Comparison of ENCODE assay signal across 12 cellular contexts in the genomic region with DNA sequence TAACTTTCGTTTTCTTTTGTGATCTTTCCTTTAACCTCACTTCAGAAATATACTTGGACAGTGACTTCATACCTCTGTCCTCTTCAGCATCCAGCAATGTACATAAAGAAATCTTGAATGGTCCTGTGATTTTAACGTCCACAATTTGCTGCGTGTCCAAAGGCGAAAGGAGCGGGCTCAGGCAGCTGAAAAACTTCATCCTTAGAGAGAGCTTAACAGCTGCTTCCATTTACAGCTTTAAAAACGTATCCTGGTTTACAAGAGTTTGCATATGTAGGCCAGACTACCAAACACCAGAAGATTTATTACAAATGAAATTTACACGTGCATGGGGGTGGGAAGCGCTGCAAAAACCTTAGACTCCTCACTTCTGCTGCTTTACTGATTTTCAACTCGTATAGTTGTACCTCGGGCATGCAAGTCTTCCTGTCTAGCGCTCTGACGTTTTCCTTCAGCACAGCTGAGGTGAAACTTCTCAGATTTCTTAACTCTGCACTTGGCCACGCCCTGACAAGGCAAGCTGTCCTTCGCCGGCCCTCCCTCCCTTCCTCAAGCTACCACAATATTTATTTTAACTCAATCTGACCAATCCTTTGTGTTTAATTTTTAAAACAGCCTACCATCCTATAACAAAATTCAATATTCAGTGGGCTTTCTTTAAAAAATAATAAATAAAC.
DNase-seq lines count a peak whose midpoint lies in the region; ATAC-seq, FAIRE-seq and TF ChIP-seq lines count a peak whose summit lies in the region.
"Had no signal": no experiment of that assay in that cellular context is flagged by ENCODE, and none has a peak within 500 bp of the region (broad histone marks: within the 10 kb centered on the region; RNA-seq: fewer than 3 reads in every experiment).

No MANE protein-coding gene starts in this region.

- peak; percentile 0 for DNase-seq in AG20443 (ENCODE audit: low spot score)
- DNase-seq in NCI-H69 (lab: John Stamatoyannopoulos, UW), result peak; percentile 49
- DNase-seq in H1 (ENCODE audit: low read depth in 1 of 2, low spot score in 2 of 2), result peak in 1 of 2 experiments; percentile 39
- no peak for DNase-seq in activated naive CD4-positive, alpha-beta T cell treated with anti-CD3 and anti-CD28 coated beads, Interleukin-2, amount 50 U/mL, for 72 hours (ENCODE audit: low spot score in 2 of 2)
- no peak for DNase-seq in activated naive CD4-positive, alpha-beta T cell treated with anti-CD3 and anti-CD28 coated beads for 36 hours
- no peak for DNase-seq in colonic mucosa
- DNase-seq: activated naive CD4-positive, alpha-beta T cell treated with anti-CD3 and anti-CD28 coated beads, Interleukin-2, amount 10 ng/mL, durations not matched to agents 7 days and 5 days; CD8-positive, alpha-beta memory T cell; NCI-H510A treated with DMSO at 0.1 percent for 48 hours had no signal

- ATAC-seq in activated naive CD4-positive, alpha-beta T cell treated with anti-CD3 and anti-CD28 coated beads, Interleukin-2, amount 50 U/mL, for 72 hours, result no peak
- ATAC-seq in GM18511 (IDR thresholded peaks at IDR 0.05; ENCODE audit: unreplicated experiment), result no peak
- ATAC-seq: natural killer cell treated with Interleukin-12 subunit alpha and Interleukin-12 subunit beta and Interleukin-15 and Interleukin-18, amount 100 ng/mL, for 72 hours had no signal

- no peak for TF ChIP-seq CTCF in H1 (IDR thresholded peaks at IDR 0.05; ENCODE audit: control extremely low read depth in 1 of 3, insufficient read depth in 1 of 3, low read depth in 1 of 3, low read length in 3 of 3)
- no peak for TF ChIP-seq CTCF in nephron (IDR thresholded peaks at IDR 0.05; ENCODE audit: unreplicated experiment in 3 of 3)
- no peak for TF ChIP-seq CTCF in colonic mucosa (IDR thresholded peaks at IDR 0.05)

- H3K4me3 Mint-ChIP-seq in nephron, result peak overlapping the region; percentile 83 to 90 (median 89)
- no peak overlapping the region for H3K4me3 Mint-ChIP-seq in activated naive CD4-positive, alpha-beta T cell treated with anti-CD3 and anti-CD28 coated beads for 36 hours
- H3K4me3 Mint-ChIP-seq: activated naive CD4-positive, alpha-beta T cell treated with anti-CD3 and anti-CD28 coated beads, Interleukin-2, amount 10 ng/mL, durations not matched to agents 7 days and 5 days; natural killer cell treated with Interleukin-12 subunit alpha and Interleukin-12 subunit beta and Interleukin-15 and Interleukin-18, amount 100 ng/mL, for 72 hours had no signal

- peak overlapping the region; percentile 57 to 78 (median 61) for H3K27ac Mint-ChIP-seq in nephron
- H3K27ac Mint-ChIP-seq in activated naive CD4-positive, alpha-beta T cell treated with anti-CD3 and anti-CD28 coated beads, Interleukin-2, amount 50 U/mL, for 72 hours, result no peak overlapping the region
- H3K27ac Mint-ChIP-seq in activated naive CD4-positive, alpha-beta T cell treated with anti-CD3 and anti-CD28 coated beads for 36 hours, result no peak overlapping the region
- H3K27ac Mint-ChIP-seq: activated naive CD4-positive, alpha-beta T cell treated with anti-CD3 and anti-CD28 coated beads, Interleukin-2, amount 10 ng/mL, durations not matched to agents 7 days and 5 days; CD8-positive, alpha-beta memory T cell; natural killer cell treated with Interleukin-12 subunit alpha and Interleukin-12 subunit beta and Interleukin-15 and Interleukin-18, amount 100 ng/mL, for 72 hours had no signal

- H3K4me1 Mint-ChIP-seq in nephron, result peaks cover 17% of the 10 kb centered on the region
- no peaks in the 10 kb centered on the region for H3K4me1 Mint-ChIP-seq in activated naive CD4-positive, alpha-beta T cell treated with anti-CD3 and anti-CD28 coated beads for 36 hours (ENCODE audit: low read depth)
- H3K4me1 Mint-ChIP-seq: activated naive CD4-positive, alpha-beta T cell treated with anti-CD3 and anti-CD28 coated beads, Interleukin-2, amount 10 ng/mL, durations not matched to agents 7 days and 5 days; CD8-positive, alpha-beta memory T cell had no signal

- H3K4me1 ChIP-seq in H1 (replicated peaks in 1 of 4; ENCODE audit: control insufficient read depth in 3 of 4, insufficient read depth in 4 of 4, low read length in 3 of 4) (no peaks in the 10 kb centered on the region), colonic mucosa (no peaks in the 10 kb centered on the region)

- CTCF ChIA-PET in H1 (lab: Charles Lee; ENCODE audit: partially characterized antibody), result interaction anchor here (1.0 kb wide), 1 partner anchor 16 kb away, joined by 3 read pairs; no protein-coding TSS in a partner anchor
- CTCF ChIA-PET in activated naive CD4-positive, alpha-beta T cell treated with anti-CD3 and anti-CD28 coated beads for 36 hours (lab: Charles Lee), result no interaction called here

- H3K9ac ChIP-seq in H1 (replicated peaks in 1 of 4; ENCODE audit: extremely low read depth in 1 of 4, low read depth in 3 of 4, low read length in 3 of 4) (no peak overlapping the region), colonic mucosa (ENCODE audit: low read depth in 2 of 2, low read length in 2 of 2) (no peak overlapping the region)

- no peak overlapping the region for H3K18ac ChIP-seq in H1 (ENCODE audit: extremely low read depth, low read length)

- intact Hi-C loops in activated naive CD4-positive, alpha-beta T cell treated with anti-CD3 and anti-CD28 coated beads for 36 hours (cut with micrococcal nuclease), result no loop called here
- intact Hi-C loops in colonic mucosa (cut with DNase I), result no loop called here

- POLR2A ChIA-PET in H1 (lab: Charles Lee; ENCODE audit: partially characterized antibody), result no interaction called here

- H4K20me1 ChIP-seq in H1 (replicated peaks in 1 of 2; ENCODE audit: control insufficient read depth in 1 of 2, insufficient read depth in 2 of 2, low read length in 2 of 2), result no peaks in the 10 kb centered on the region

- H2AFZ ChIP-seq in H1 (ENCODE audit: low read length), result no peak overlapping the region; the same call in 1 of the 2 replicates

- H3K56ac ChIP-seq in H1 (replicated peaks; ENCODE audit: insufficient read length, low read depth, low read length), result no peak overlapping the region

- no peak overlapping the region for H2AK5ac ChIP-seq in H1 (ENCODE audit: low read depth, low read length)

- H3K4me3 ChIP-seq in H1 (ENCODE audit: extremely low read depth in 1 of 4, insufficient read depth in 2 of 4, low read depth in 3 of 4, low read length in 4 of 4) (peak overlapping the region; percentile 47 to 69 (median 56); a peak in 7 of 8 replicates), colonic mucosa (no peak overlapping the region)

- H2BK12ac ChIP-seq in H1 (ENCODE audit: low read depth, low read length), result no peak overlapping the region

- no peak overlapping the region for H3K4ac ChIP-seq in H1 (replicated peaks; ENCODE audit: insufficient read length, low read depth, low read length)

- no peaks in the 10 kb centered on the region for H3K9me3 Mint-ChIP-seq in nephron
- H3K9me3 Mint-ChIP-seq in activated naive CD4-positive, alpha-beta T cell treated with anti-CD3 and anti-CD28 coated beads, Interleukin-2, amount 50 U/mL, for 72 hours, result no peaks in the 10 kb centered on the region
- no peaks in the 10 kb centered on the region for H3K9me3 Mint-ChIP-seq in activated naive CD4-positive, alpha-beta T cell treated with anti-CD3 and anti-CD28 coated beads for 36 hours
- H3K9me3 Mint-ChIP-seq: activated naive CD4-positive, alpha-beta T cell treated with anti-CD3 and anti-CD28 coated beads, Interleukin-2, amount 10 ng/mL, durations not matched to agents 7 days and 5 days; natural killer cell treated with Interleukin-12 subunit alpha and Interleukin-12 subunit beta and Interleukin-15 and Interleukin-18, amount 100 ng/mL, for 72 hours had no signal

- H4K91ac ChIP-seq in H1 (replicated peaks; ENCODE audit: insufficient read length, low read length), result no peak overlapping the region

- no peaks in the 10 kb centered on the region for H3K36me3 ChIP-seq in H1 (ENCODE audit: control insufficient read depth in 2 of 4, insufficient read depth in 4 of 4, low read length in 3 of 4)
- H3K36me3 ChIP-seq in colonic mucosa, result no peaks in the 10 kb centered on the region

- peak overlapping the region; percentile 82 for H3K4me2 ChIP-seq in H1 (ENCODE audit: insufficient read depth in 1 of 2, low read depth in 2 of 2, low read length in 2 of 2)

- H2BK120ac ChIP-seq in H1 (replicated peaks; ENCODE audit: low read depth, low read length), result no peak overlapping the region

- no peak overlapping the region for H3K23ac ChIP-seq in H1 (ENCODE audit: insufficient read length)

- no peak overlapping the region for H4K5ac ChIP-seq in H1 (ENCODE audit: insufficient read length, low read depth, low read length)

- H4K8ac ChIP-seq in H1 (ENCODE audit: extremely low read depth, insufficient read depth, low read length), result no peak overlapping the region

- no peak overlapping the region for H2BK5ac ChIP-seq in H1 (ENCODE audit: low read depth, low read length)

- H3K79me2 ChIP-seq in H1 (ENCODE audit: control insufficient read depth in 1 of 2, insufficient read depth in 2 of 2, low read length in 2 of 2), result no peaks in the 10 kb centered on the region

- no peak overlapping the region for H3K14ac ChIP-seq in H1 (ENCODE audit: insufficient read length)

- H2BK20ac ChIP-seq in H1 (ENCODE audit: low read length), result no peak overlapping the region

- no peak overlapping the region for H3K27ac ChIP-seq in H1 (ENCODE audit: low read depth, low read length)
- no peak overlapping the region for H3K27ac ChIP-seq in colonic mucosa

- H2BK15ac ChIP-seq in H1 (ENCODE audit: low read length), result no peak overlapping the region

- H3K23me2 ChIP-seq in H1 (ENCODE audit: low read depth, low read length), result peaks cover 4% of the 10 kb centered on the region; the same call in 1 of the 2 replicates

- 10% methylated on average over 15 of the region's 15 CpGs; no CpG with 5 or more reads in 1 of the 2 experiments for WGBS in H1 (ENCODE audit: extremely low coverage in 1 of 2, insufficient coverage in 1 of 2, insufficient read length in 1 of 2, insufficient replicate concordance in 2 of 2, low coverage in 1 of 2, low lambda C conversion rate in 2 of 2, missing lambda C conversion rate in 1 of 2), 2 experiments

- H3K27me3 Mint-ChIP-seq in nephron (ENCODE audit: low read depth), result peaks cover 13% of the 10 kb centered on the region
- no peaks in the 10 kb centered on the region for H3K27me3 Mint-ChIP-seq in activated naive CD4-positive, alpha-beta T cell treated with anti-CD3 and anti-CD28 coated beads for 36 hours (ENCODE audit: low read depth)
- H3K27me3 Mint-ChIP-seq: activated naive CD4-positive, alpha-beta T cell treated with anti-CD3 and anti-CD28 coated beads, Interleukin-2, amount 10 ng/mL, durations not matched to agents 7 days and 5 days; CD8-positive, alpha-beta memory T cell had no signal

- TF ChIP-seq POLR2A in H1 (IDR thresholded peaks at IDR 0.05; ENCODE audit: control extremely low read depth in 1 of 2, low read depth in 2 of 2, low read length in 2 of 2), result no peak

- peaks cover 1 to 4% (median 3%) of the 10 kb centered on the region in 4 experiments; a peak in 4 of 7 replicates for H3K27me3 ChIP-seq in H1 (replicated peaks in 1 of 4; ENCODE audit: control insufficient read depth in 3 of 4, extremely low read depth in 1 of 4, insufficient read depth in 3 of 4, low read length in 3 of 4)
- no peaks in the 10 kb centered on the region for H3K27me3 ChIP-seq in colonic mucosa

- TF ChIP-seq RAD21 in H1 (IDR thresholded peaks at IDR 0.05 in 1 of 2, conservative IDR thresholded peaks at IDR 0.05 in 1 of 2; ENCODE audit: low read depth in 2 of 2, low read length in 2 of 2), result no peak

- no peaks in the 10 kb centered on the region for H3K9me3 ChIP-seq in H1 (ENCODE audit: insufficient read depth in 2 of 2, low read depth in 1 of 2, low read length in 1 of 2)
- H3K9me3 ChIP-seq in colonic mucosa, result no peaks in the 10 kb centered on the region

- FAIRE-seq in H1 (lab: Jason Lieb, UNC), result no peak

- no peak for TF ChIP-seq EP300 in H1 (IDR thresholded peaks at IDR 0.05; ENCODE audit: borderline replicate concordance in 1 of 2, low read depth in 2 of 2, low read length in 2 of 2)

- H3K36me3 Mint-ChIP-seq in nephron (ENCODE audit: low read depth), result no peaks in the 10 kb centered on the region
- no peaks in the 10 kb centered on the region for H3K36me3 Mint-ChIP-seq in activated naive CD4-positive, alpha-beta T cell treated with anti-CD3 and anti-CD28 coated beads, Interleukin-2, amount 50 U/mL, for 72 hours
- no peaks in the 10 kb centered on the region for H3K36me3 Mint-ChIP-seq in activated naive CD4-positive, alpha-beta T cell treated with anti-CD3 and anti-CD28 coated beads for 36 hours (ENCODE audit: low read depth)
- H3K36me3 Mint-ChIP-seq: activated naive CD4-positive, alpha-beta T cell treated with anti-CD3 and anti-CD28 coated beads, Interleukin-2, amount 10 ng/mL, durations not matched to agents 7 days and 5 days; CD8-positive, alpha-beta memory T cell; natural killer cell treated with Interleukin-12 subunit alpha and Interleukin-12 subunit beta and Interleukin-15 and Interleukin-18, amount 100 ng/mL, for 72 hours had no signal

- no peaks in the 10 kb centered on the region for H3K79me1 ChIP-seq in H1 (ENCODE audit: low read depth, low read length)

Comparison
In these comparisons a context has a peak if more than half of its experiments do, and no peak if none do; other contexts are left out.
1. DNase-seq: peak in AG20443 (single experiment) and NCI-H69 (single experiment); none in activated naive CD4-positive, alpha-beta T cell treated with anti-CD3 and anti-CD28 coated beads, Interleukin-2, amount 50 U/mL, for 72 hours (0 of 2), activated naive CD4-positive, alpha-beta T cell treated with anti-CD3 and anti-CD28 coated beads for 36 hours (single experiment) and colonic mucosa (single experiment).
2. H3K27ac Mint-ChIP-seq: peak in nephron (3 of 3); none in activated naive CD4-positive, alpha-beta T cell treated with anti-CD3 and anti-CD28 coated beads, Interleukin-2, amount 50 U/mL, for 72 hours (0 of 2) and activated naive CD4-positive, alpha-beta T cell treated with anti-CD3 and anti-CD28 coated beads for 36 hours (single experiment).